Comparison of ENCODE assay signal across 22 cellular contexts in the genomic region with DNA sequence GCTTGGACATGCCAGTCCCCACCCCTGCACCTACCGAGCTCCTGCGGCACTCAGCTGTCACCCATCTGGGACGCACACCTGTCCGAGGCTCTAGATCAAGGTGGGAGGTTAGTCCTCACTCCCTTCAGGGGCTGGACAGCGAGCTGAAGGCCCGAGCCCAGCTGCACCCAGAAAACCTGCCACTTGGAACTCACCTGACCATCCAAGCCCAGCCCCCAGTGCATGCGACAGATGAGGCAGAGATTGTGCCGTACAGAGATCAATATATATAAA. TPM values are rescaled to one million over a fixed set of nuclear protein-coding genes. Genes with fewer than 3 reads are reported as not detected.
DNase-seq lines count a peak whose midpoint lies in the region; ATAC-seq and TF ChIP-seq lines count a peak whose summit lies in the region.
"Had no signal": no experiment of that assay in that cellular context is flagged by ENCODE, and none has a peak within 500 bp of the region (broad histone marks: within the 10 kb centered on the region; RNA-seq: fewer than 3 reads in every experiment).

No MANE protein-coding gene starts in this region.

- H3K4me1 Mint-ChIP-seq in activated T-helper 1 cell treated with anti-CD3 and anti-CD28 coated beads, Interleukin-12 subunit alpha, Interleukin-12 subunit beta, Interleukin-2, Interleukin-4 antibody, amounts not matched to agents 30 ng/mL and 10 ng/mL and 1 ng/mL, durations not matched to agents 14 hours and 24 hours and 36 hours (ENCODE audit: low read depth) = peaks cover 14% of the 10 kb centered on the region
- H3K4me1 Mint-ChIP-seq in naive B cell = peaks cover 12 to 21% (median 16%) of the 10 kb centered on the region in 3 donors
- peaks cover 21% of the 10 kb centered on the region for H3K4me1 Mint-ChIP-seq in stimulated activated effector memory CD8-positive, alpha-beta T cell treated with anti-CD3 and anti-CD28 coated beads, Interleukin-12 subunit alpha, Interleukin-12 subunit beta, amount 100 ng/mL, for 72 hours

- no peaks in the 10 kb centered on the region for H3K9me3 Mint-ChIP-seq in activated T-helper 1 cell treated with anti-CD3 and anti-CD28 coated beads, Interleukin-12 subunit alpha, Interleukin-12 subunit beta, Interleukin-2, Interleukin-4 antibody, amounts not matched to agents 30 ng/mL and 10 ng/mL and 1 ng/mL, durations not matched to agents 14 hours and 24 hours and 36 hours
- peaks cover 0 to 4% (median 3%) of the 10 kb centered on the region in 7 donors for H3K9me3 Mint-ChIP-seq in naive B cell
- H3K9me3 Mint-ChIP-seq in stimulated activated effector memory CD8-positive, alpha-beta T cell treated with anti-CD3 and anti-CD28 coated beads, Interleukin-12 subunit alpha, Interleukin-12 subunit beta, amount 100 ng/mL, for 72 hours = no peaks in the 10 kb centered on the region

- peaks cover 81% of the 10 kb centered on the region for H3K4me1 ChIP-seq in left ventricle myocardium inferior
- H3K4me1 ChIP-seq in skeletal muscle tissue (ENCODE audit: control insufficient read depth in 3 of 3, insufficient read depth in 3 of 3, low read length in 3 of 3) = peaks cover 38 to 63% (median 61%) of the 10 kb centered on the region in 3 donors
- H3K4me1 ChIP-seq: SJCRH30 had no signal

- H3K27ac Mint-ChIP-seq in activated T-helper 1 cell treated with anti-CD3 and anti-CD28 coated beads, Interleukin-12 subunit alpha, Interleukin-12 subunit beta, Interleukin-2, Interleukin-4 antibody, amounts not matched to agents 30 ng/mL and 10 ng/mL and 1 ng/mL, durations not matched to agents 14 hours and 24 hours and 36 hours = peak overlapping the region; percentile 52
- no peak overlapping the region for H3K27ac Mint-ChIP-seq in naive B cell
- H3K27ac Mint-ChIP-seq in stimulated activated effector memory CD8-positive, alpha-beta T cell treated with anti-CD3 and anti-CD28 coated beads, Interleukin-12 subunit alpha, Interleukin-12 subunit beta, amount 100 ng/mL, for 72 hours = no peak overlapping the region

- no peak for DNase-seq in left ventricle myocardium inferior
- no peak for DNase-seq in Right ventricle myocardium inferior (ENCODE audit: missing footprints)
- no peak for DNase-seq in activated T-helper 1 cell treated with anti-CD3 and anti-CD28 coated beads, Interleukin-12 subunit alpha, Interleukin-12 subunit beta, Interleukin-2, Interleukin-4 antibody, amounts not matched to agents 30 ng/mL and 10 ng/mL and 1 ng/mL, durations not matched to agents 14 hours and 24 hours and 36 hours (ENCODE audit: low spot score)
- no peak for DNase-seq in naive B cell
- DNase-seq in stimulated activated effector memory CD8-positive, alpha-beta T cell treated with anti-CD3 and anti-CD28 coated beads, Interleukin-12 subunit alpha, Interleukin-12 subunit beta, amount 100 ng/mL, for 72 hours (ENCODE audit: low spot score in 2 of 2) = no peak
- DNase-seq in activated T-cell treated with anti-CD3 and anti-CD28 coated beads, Interleukin-2, amount 50 U/mL, for 48 hours = no peak
- DNase-seq: BE2C, COR-L47, DMS79, NCI-H1105, NCI-H146, NCI-H2029 treated with DMSO at 0.1 percent for 48 hours, NCI-H226, NCI-H510A treated with DMSO at 0.1 percent for 48 hours, NCI-H748 treated with DMSO at 0.1 percent for 48 hours, SJCRH30 had no signal

- peak overlapping the region; percentile 94 for H3K27ac ChIP-seq in left ventricle myocardium inferior (replicated peaks)
- H3K27ac ChIP-seq in skeletal muscle tissue (ENCODE audit: low read depth, low read length) = no peak overlapping the region
- H3K27ac ChIP-seq: A549, HL-60, KMS-11, SJCRH30 had no signal

- H3K9me3 ChIP-seq in left ventricle myocardium inferior (replicated peaks) (no peaks in the 10 kb centered on the region), skeletal muscle tissue (ENCODE audit: control insufficient read depth in 3 of 3, low read length in 3 of 3) (no peaks in the 10 kb centered on the region)
- H3K9me3 ChIP-seq: A549, BE2C, SJCRH30 had no signal

- H3K9ac ChIP-seq in skeletal muscle tissue (ENCODE audit: low read depth in 1 of 3, low read length in 3 of 3) = peak overlapping the region in 2 of 3 donors; percentile 33 to 84
- H3K9ac ChIP-seq: KMS-11 had no signal

- H3K4me3 Mint-ChIP-seq in activated T-helper 1 cell treated with anti-CD3 and anti-CD28 coated beads, Interleukin-12 subunit alpha, Interleukin-12 subunit beta, Interleukin-2, Interleukin-4 antibody, amounts not matched to agents 30 ng/mL and 10 ng/mL and 1 ng/mL, durations not matched to agents 14 hours and 24 hours and 36 hours = peak overlapping the region; percentile 45
- peak overlapping the region in 5 of 8 donors; percentile 17 to 61 (median 27) for H3K4me3 Mint-ChIP-seq in naive B cell
- no peak overlapping the region for H3K4me3 Mint-ChIP-seq in stimulated activated effector memory CD8-positive, alpha-beta T cell treated with anti-CD3 and anti-CD28 coated beads, Interleukin-12 subunit alpha, Interleukin-12 subunit beta, amount 100 ng/mL, for 72 hours

- TF ChIP-seq CTCF in left ventricle myocardium inferior (IDR thresholded peaks at IDR 0.05; ENCODE audit: borderline replicate concordance) = no peak

- peak overlapping the region; percentile 42 for H3K4me3 ChIP-seq in left ventricle myocardium inferior
- peak overlapping the region; percentile 7 to 69 (median 43) for H3K4me3 ChIP-seq in skeletal muscle tissue (ENCODE audit: low read length in 3 of 3)
- H3K4me3 ChIP-seq: A549, SJCRH30 had no signal

- H3K36me3 ChIP-seq in left ventricle myocardium inferior (peaks cover 22% of the 10 kb centered on the region), skeletal muscle tissue (ENCODE audit: control insufficient read depth in 3 of 3, insufficient read depth in 3 of 3, low read length in 3 of 3) (peaks cover 7 to 26% (median 16%) of the 10 kb centered on the region in 3 donors)
- H3K36me3 ChIP-seq: BE2C, SJCRH30 had no signal

- no peaks in the 10 kb centered on the region for H3K36me3 Mint-ChIP-seq in activated T-helper 1 cell treated with anti-CD3 and anti-CD28 coated beads, Interleukin-12 subunit alpha, Interleukin-12 subunit beta, Interleukin-2, Interleukin-4 antibody, amounts not matched to agents 30 ng/mL and 10 ng/mL and 1 ng/mL, durations not matched to agents 14 hours and 24 hours and 36 hours (ENCODE audit: low read depth)
- no peaks in the 10 kb centered on the region for H3K36me3 Mint-ChIP-seq in naive B cell
- peaks cover 8% of the 10 kb centered on the region for H3K36me3 Mint-ChIP-seq in stimulated activated effector memory CD8-positive, alpha-beta T cell treated with anti-CD3 and anti-CD28 coated beads, Interleukin-12 subunit alpha, Interleukin-12 subunit beta, amount 100 ng/mL, for 72 hours

- ATAC-seq in Right ventricle myocardium inferior (no peak), naive B cell (ENCODE audit: low read depth in 2 of 2) (no peak), HG03521 (IDR thresholded peaks at IDR 0.05; ENCODE audit: unreplicated experiment) (no peak)
- no peak for ATAC-seq in stimulated activated effector memory CD8-positive, alpha-beta T cell treated with anti-CD3 and anti-CD28 coated beads, Interleukin-12 subunit alpha, Interleukin-12 subunit beta, amount 100 ng/mL, for 72 hours
- ATAC-seq: A549, Panc1 had no signal

- intact Hi-C loops in left ventricle myocardium inferior (cut with micrococcal nuclease) (no loop called here), Right ventricle myocardium inferior (cut with DNase I) (loop anchor here (5.0 kb wide), 1 partner anchor 189 kb away; a partner anchor contains a TSS)
- intact Hi-C loops in activated T-helper 1 cell treated with anti-CD3 and anti-CD28 coated beads, Interleukin-12 subunit alpha, Interleukin-12 subunit beta, Interleukin-2, Interleukin-4 antibody, amounts not matched to agents 30 ng/mL and 10 ng/mL and 1 ng/mL, durations not matched to agents 14 hours and 24 hours and 36 hours (cut with micrococcal nuclease) = no loop called here

- no peaks in the 10 kb centered on the region for H3K27me3 ChIP-seq in left ventricle myocardium inferior (ENCODE audit: low read depth)
- H3K27me3 ChIP-seq in skeletal muscle tissue (ENCODE audit: control insufficient read depth in 3 of 3, insufficient read depth in 3 of 3, low read length in 3 of 3) = no peaks in the 10 kb centered on the region
- H3K27me3 ChIP-seq: BE2C, SJCRH30 had no signal

- no peaks in the 10 kb centered on the region for H3K27me3 Mint-ChIP-seq in activated T-helper 1 cell treated with anti-CD3 and anti-CD28 coated beads, Interleukin-12 subunit alpha, Interleukin-12 subunit beta, Interleukin-2, Interleukin-4 antibody, amounts not matched to agents 30 ng/mL and 10 ng/mL and 1 ng/mL, durations not matched to agents 14 hours and 24 hours and 36 hours (ENCODE audit: insufficient read depth)
- no peaks in the 10 kb centered on the region for H3K27me3 Mint-ChIP-seq in naive B cell

RNA-seq across cellular contexts. Expression of a gene that starts 3.0 kb away (rescaled TPM):
- total RNA-seq in left ventricle myocardium inferior (158 TPM), Right ventricle myocardium inferior (148 TPM), skeletal muscle tissue (9.4 TPM)
- 13.4 TPM in 2 replicates for total RNA-seq in activated T-helper 1 cell treated with anti-CD3 and anti-CD28 coated beads, Interleukin-12 subunit alpha, Interleukin-12 subunit beta, Interleukin-2, Interleukin-4 antibody, amounts not matched to agents 30 ng/mL and 10 ng/mL and 1 ng/mL, durations not matched to agents 14 hours and 24 hours and 36 hours
- polyA plus RNA-seq in naive B cell (ENCODE audit: low read depth in 6 of 6) = under 1 TPM in 5 of 6 donors, not detected in 1; 0.08 to 0.49 (median 0.17) TPM

Comparison
In these comparisons a context has a peak if more than half of its experiments do, and no peak if none do; other contexts are left out.
1. RNA of a gene that starts 3.0 kb away (total RNA-seq): 158 TPM in left ventricle myocardium inferior (single experiment) and 148 TPM in Right ventricle myocardium inferior (single experiment); 13.4 TPM in activated T-helper 1 cell treated with anti-CD3 and anti-CD28 coated beads, Interleukin-12 subunit alpha, Interleukin-12 subunit beta, Interleukin-2, Interleukin-4 antibody, amounts not matched to agents 30 ng/mL and 10 ng/mL and 1 ng/mL, durations not matched to agents 14 hours and 24 hours and 36 hours and 9.4 TPM in skeletal muscle tissue (single experiment); every median in the first group is over 10 times any median in the second.